8 cellular contexts compared by ENCODE assay signal in the genomic region with DNA sequence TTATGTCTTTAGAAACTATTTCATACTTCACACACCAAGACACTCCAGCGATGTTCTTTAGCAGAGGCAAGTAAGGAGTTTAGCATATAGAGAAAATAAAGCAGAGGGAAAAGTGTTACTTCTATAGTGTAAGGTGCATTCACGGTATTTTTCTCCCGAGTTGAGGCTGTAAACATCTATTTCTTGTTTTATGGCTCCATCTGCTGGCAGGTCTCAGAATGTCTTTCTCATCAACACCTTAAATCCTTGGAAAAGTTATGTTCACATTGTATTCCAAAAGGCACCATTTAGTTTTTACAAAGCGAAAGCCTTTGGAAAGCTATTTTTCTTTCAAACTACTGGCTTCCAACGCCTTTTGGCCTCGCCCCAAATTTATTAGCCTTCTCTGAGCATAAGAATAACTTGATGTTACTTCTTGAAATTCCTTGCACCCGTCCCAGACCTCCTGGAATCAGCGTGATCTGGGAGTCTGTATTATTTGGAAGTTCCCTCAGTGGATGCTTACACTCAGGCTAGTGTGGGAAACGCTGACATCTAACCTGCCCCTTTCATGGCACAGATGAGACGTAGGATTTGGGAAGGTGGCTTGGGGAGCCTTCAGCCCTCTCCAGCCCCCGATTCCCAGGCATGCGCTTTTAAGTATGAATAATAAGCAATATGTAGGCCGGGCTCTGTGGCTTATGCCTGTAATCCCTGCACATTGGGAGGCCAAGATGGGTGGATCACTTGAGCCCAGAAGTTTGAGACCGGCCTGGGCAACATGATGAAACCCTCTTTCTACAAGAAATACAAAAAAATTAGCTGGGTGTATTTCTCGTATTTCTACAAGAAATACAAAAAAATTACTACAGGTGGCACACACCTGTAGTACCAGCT. TPM values are rescaled to one million over a fixed set of nuclear protein-coding genes. Genes with fewer than 3 reads are reported as not detected.
DNase-seq lines count a peak whose midpoint lies in the region; ATAC-seq, FAIRE-seq and TF ChIP-seq lines count a peak whose summit lies in the region.

No MANE protein-coding gene starts in this region.

- H3K36me3 ChIP-seq in small intestine (ENCODE audit: control insufficient read depth in 2 of 2, insufficient read depth in 2 of 2, low read length in 2 of 2): no peaks in the 10 kb centered on the region

- ATAC-seq in HG03442 (IDR thresholded peaks at IDR 0.05; ENCODE audit: unreplicated experiment): no peak

- H3K27ac ChIP-seq in VCaP: peak overlapping the region; percentile 72
- no peak overlapping the region for H3K27ac ChIP-seq in small intestine (ENCODE audit: low read depth in 1 of 2, low read length in 1 of 2)

- H3K4me3 ChIP-seq in AG09309 (ENCODE audit: control insufficient read depth, low read depth, low read length) (no peak overlapping the region), small intestine (ENCODE audit: low read depth in 1 of 2, low read length in 2 of 2) (no peak overlapping the region)

- DNase-seq in AG09309 (ENCODE audit: low read depth) (peak; percentile 3), GM03348 (ENCODE audit: low spot score) (peak; percentile 75), NCI-H146 (lab: John Stamatoyannopoulos, UW) (peak; percentile 70), glomerular visceral epithelial cell (ENCODE audit: extremely low spot score) (peak; percentile 9), small intestine (peak; percentile 57)
- no peak for DNase-seq in activated effector memory CD4-positive, alpha-beta T cell treated with Interleukin-2 at 50 U/mL for 16 hours

- H3K4me1 ChIP-seq in small intestine (ENCODE audit: control insufficient read depth in 2 of 2, insufficient read depth in 1 of 2, low read depth in 1 of 2, low read length in 1 of 2): no peaks in the 10 kb centered on the region

- no peak for FAIRE-seq in small intestine (lab: Jason Lieb, UNC)

- TF ChIP-seq CTCF in AG09309 (IDR thresholded peaks at IDR 0.05; ENCODE audit: control insufficient read depth, insufficient read depth, low read depth, low read length, missing control alignments) (peak; percentile 50), VCaP (conservative IDR thresholded peaks at IDR 0.05) (peak; percentile 73)

- H3K27me3 ChIP-seq in small intestine (ENCODE audit: control insufficient read depth in 2 of 2, insufficient read depth in 2 of 2, low read length in 2 of 2): peaks cover 0 to 14% of the 10 kb centered on the region in 2 donors

- H3K9me3 ChIP-seq in small intestine (ENCODE audit: control insufficient read depth, low read depth): no peaks in the 10 kb centered on the region

- 47 to 52% (median 48%) methylated on average over 15 of the region's 15 CpGs for WGBS in small intestine, 3 donors

RNA-seq across cellular contexts. Expression of gene PIWIL1, which starts 1.9 kb away (rescaled TPM):
- not detected for polyA plus RNA-seq in small intestine
